Comparison of ENCODE assay signal across 8 cellular contexts in the genomic region with DNA sequence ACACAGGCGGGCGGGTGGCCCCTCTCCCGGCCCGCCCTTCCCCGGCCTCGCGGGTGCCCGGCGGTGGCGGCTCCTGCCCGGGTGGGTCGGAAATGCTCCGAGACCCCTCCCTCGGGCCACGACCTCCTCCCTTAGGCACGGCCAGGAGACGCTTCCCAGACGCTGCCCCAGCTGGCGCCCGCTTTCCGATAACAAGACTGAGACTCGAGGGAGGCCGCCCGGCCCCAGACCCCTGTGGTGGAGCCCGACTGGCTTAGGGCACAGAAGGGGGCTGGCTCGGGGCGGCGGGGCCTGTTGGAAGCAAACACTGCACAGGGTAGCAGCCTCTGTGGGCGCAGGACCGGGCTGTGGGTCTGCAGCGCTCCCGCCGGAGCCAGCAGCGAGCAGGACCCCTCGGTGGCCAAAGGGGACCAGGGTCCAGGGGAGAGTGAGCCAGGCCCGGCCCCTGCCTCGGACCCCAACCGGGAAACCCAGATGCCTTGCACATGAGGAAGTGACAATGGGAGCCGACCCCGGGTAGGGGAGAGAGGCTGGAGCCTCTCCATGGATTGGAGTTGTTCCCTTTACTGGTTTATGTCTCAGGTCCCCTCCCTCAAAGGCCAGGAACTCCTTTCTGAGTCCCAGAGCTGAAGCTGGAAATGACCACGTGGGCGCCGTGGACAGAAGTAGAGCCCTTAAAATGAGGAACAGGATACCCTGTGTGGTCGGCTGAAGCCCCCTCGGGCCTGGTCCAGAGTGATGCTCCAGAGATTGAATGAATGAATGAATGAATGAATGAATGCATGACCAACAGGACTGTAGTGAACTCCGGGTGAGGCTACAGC. TPM values are rescaled to one million over a fixed set of nuclear protein-coding genes. Genes with fewer than 3 reads are reported as not detected.
DNase-seq lines count a peak whose midpoint lies in the region; ATAC-seq and TF ChIP-seq lines count a peak whose summit lies in the region.

No MANE protein-coding gene starts in this region.

- H3K4me3 ChIP-seq in DOHH2 (ENCODE audit: low read length) (peak overlapping the region; percentile 73), dorsolateral prefrontal cortex (peak overlapping the region; percentile 41 to 76 (median 65))

- peaks cover 24% of the 10 kb centered on the region for H3K27me3 ChIP-seq in DOHH2 (ENCODE audit: control insufficient read depth, low read length)
- peaks cover 0 to 19% (median 0%) of the 10 kb centered on the region in 45 donors for H3K27me3 ChIP-seq in dorsolateral prefrontal cortex

- H3K36me3 ChIP-seq in DOHH2 (ENCODE audit: control insufficient read depth, low read length) = no peaks in the 10 kb centered on the region

- no peaks in the 10 kb centered on the region for H3K79me2 ChIP-seq in DOHH2 (ENCODE audit: control insufficient read depth, low read length)

- H3K4me3 Mint-ChIP-seq in mesothelial cell of epicardium = peak overlapping the region; percentile 80

- H3K9me3 Mint-ChIP-seq in mesothelial cell of epicardium = no peaks in the 10 kb centered on the region

- peaks cover 5% of the 10 kb centered on the region for H3K27me3 Mint-ChIP-seq in mesothelial cell of epicardium (ENCODE audit: low read depth)

- H3F3A ChIP-seq in DOHH2 (ENCODE audit: control insufficient read depth, insufficient read depth) = no peaks in the 10 kb centered on the region

- no peak for TF ChIP-seq CTCF in DOHH2 (IDR thresholded peaks at IDR 0.05; ENCODE audit: low read depth, low read length, poor library complexity, severe bottlenecking)
- no peak for TF ChIP-seq CTCF in dorsolateral prefrontal cortex (IDR thresholded peaks at IDR 0.05 in 54 of 56, conservative IDR thresholded peaks at IDR 0.05 in 2 of 56; ENCODE audit: low read depth in 1 of 56, partially characterized antibody in 56 of 56)
- TF ChIP-seq CTCF in mesothelial cell of epicardium (IDR thresholded peaks at IDR 0.05; ENCODE audit: unreplicated experiment) = no peak

- H3K27ac Mint-ChIP-seq in mesothelial cell of epicardium = no peak overlapping the region

- no peaks in the 10 kb centered on the region for H4K20me1 ChIP-seq in DOHH2 (ENCODE audit: control insufficient read depth, insufficient read depth, low read depth, low read length)

- no peaks in the 10 kb centered on the region for H3K9me3 ChIP-seq in DOHH2 (ENCODE audit: control insufficient read depth, insufficient read depth, low read length)

- DNase-seq in NCI-H69 (lab: John Stamatoyannopoulos, UW) (peak; percentile 17), dorsolateral prefrontal cortex (peak in 1 of 10 donors; percentile 26), mesothelial cell of epicardium (ENCODE audit: low spot score in 2 of 2, unreplicated experiment in 2 of 2) (peak in 1 of 2 experiments; percentile 59), C1 segment of cervical spinal cord (lab: John Stamatoyannopoulos, UW) (no peak), cerebellar nuclear complex (lab: John Stamatoyannopoulos, UW) (no peak), pons (ENCODE audit: low spot score) (no peak)

- no peak overlapping the region for H3K27ac ChIP-seq in DOHH2 (ENCODE audit: low read depth, low read length)
- peak overlapping the region in 5 of 59 donors; percentile 2 to 69 (median 48) for H3K27ac ChIP-seq in dorsolateral prefrontal cortex

- H3K4me2 ChIP-seq in DOHH2 (ENCODE audit: low read length) = peak overlapping the region; percentile 71

- intact Hi-C loops in dorsolateral prefrontal cortex (cut with DNase I) = loop anchor here (10.0 kb wide), 3 partner anchors 108 to 418 kb away; partner anchors contain the start of gene NKD1 (in 1 of the 2)

- peaks cover 11% of the 10 kb centered on the region for H3K4me1 Mint-ChIP-seq in mesothelial cell of epicardium

- peak; percentile 32 for ATAC-seq in GM21825 (IDR thresholded peaks at IDR 0.05; ENCODE audit: unreplicated experiment)

- H3K4me1 ChIP-seq in DOHH2 (ENCODE audit: control insufficient read depth, low read length) = peaks cover 9% of the 10 kb centered on the region

- H3K36me3 Mint-ChIP-seq in mesothelial cell of epicardium = no peaks in the 10 kb centered on the region

- H3K9me2 ChIP-seq in DOHH2 (replicated peaks; ENCODE audit: control insufficient read depth, low read length) = no peaks in the 10 kb centered on the region

RNA-seq across cellular contexts. Expression of gene ADCY7, which starts 19.8 kb away (rescaled TPM):
- total RNA-seq in dorsolateral prefrontal cortex (10 to 100 TPM in 115 of 120 experiments, 1 to 10 TPM in 5; 6.5 to 45.5 (median 17.2) TPM), mesothelial cell of epicardium (23.5 to 25.7 TPM (median 24.8 TPM) in 3 replicates)
